Comparison of ENCODE assay signal across 8 cellular contexts in the genomic region with DNA sequence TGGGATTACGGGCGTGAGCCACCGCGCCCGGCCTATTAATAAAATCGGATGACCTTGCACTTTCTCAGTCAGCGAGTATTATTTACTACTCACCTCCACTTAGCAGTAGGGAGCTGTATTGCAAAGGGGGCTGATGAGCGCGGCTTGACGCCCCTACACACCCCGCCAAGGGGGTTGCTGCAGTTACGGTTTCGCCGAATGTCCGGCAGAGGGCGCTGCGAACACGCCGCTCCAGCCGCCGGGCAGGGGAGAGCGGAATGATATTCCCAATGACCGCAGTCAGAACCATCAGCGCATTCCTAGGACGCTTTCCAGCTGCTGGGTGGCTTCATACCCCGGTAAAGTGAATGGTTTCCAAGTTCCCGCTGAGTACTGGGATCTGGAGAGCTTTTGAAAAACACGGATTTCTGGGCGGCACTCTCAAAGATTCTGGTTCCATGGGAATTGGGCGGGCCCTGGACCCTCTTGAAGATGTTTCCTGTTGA. TPM values are rescaled to one million over a fixed set of nuclear protein-coding genes. Genes with fewer than 3 reads are reported as not detected.
DNase-seq lines count a peak whose midpoint lies in the region; ATAC-seq and TF ChIP-seq lines count a peak whose summit lies in the region.

No MANE protein-coding gene starts in this region.

- H3K27me3 ChIP-seq in Peyer's patch (no peaks in the 10 kb centered on the region), uterus (no peaks in the 10 kb centered on the region)

- no peak overlapping the region for H3K4me3 Mint-ChIP-seq in activated naive CD8-positive, alpha-beta T cell treated with anti-CD3 and anti-CD28 coated beads, Interleukin-2, amount 50 U/mL, for 24 hours
- no peak overlapping the region for H3K4me3 Mint-ChIP-seq in progenitor cell of endocrine pancreas (ENCODE audit: low read depth)

- peaks cover 2% of the 10 kb centered on the region for H3K36me3 Mint-ChIP-seq in activated naive CD8-positive, alpha-beta T cell treated with anti-CD3 and anti-CD28 coated beads, Interleukin-2, amount 50 U/mL, for 24 hours (ENCODE audit: low read depth)
- H3K36me3 Mint-ChIP-seq in progenitor cell of endocrine pancreas (ENCODE audit: insufficient read depth) = peaks cover 10% of the 10 kb centered on the region

- peaks cover 34% of the 10 kb centered on the region for H3K4me1 Mint-ChIP-seq in activated naive CD8-positive, alpha-beta T cell treated with anti-CD3 and anti-CD28 coated beads, Interleukin-2, amount 50 U/mL, for 24 hours
- H3K4me1 Mint-ChIP-seq in progenitor cell of endocrine pancreas (ENCODE audit: low read depth) = peaks cover 3% of the 10 kb centered on the region

- H3K4me3 ChIP-seq in Peyer's patch = peak overlapping the region in 2 of 4 donors; percentile 15 to 19
- no peak overlapping the region for H3K4me3 ChIP-seq in uterus

- H3K27me3 Mint-ChIP-seq in activated naive CD8-positive, alpha-beta T cell treated with anti-CD3 and anti-CD28 coated beads, Interleukin-2, amount 50 U/mL, for 24 hours = no peaks in the 10 kb centered on the region
- no peaks in the 10 kb centered on the region for H3K27me3 Mint-ChIP-seq in progenitor cell of endocrine pancreas

- no peaks in the 10 kb centered on the region for H3K9me3 Mint-ChIP-seq in activated naive CD8-positive, alpha-beta T cell treated with anti-CD3 and anti-CD28 coated beads, Interleukin-2, amount 50 U/mL, for 24 hours
- no peaks in the 10 kb centered on the region for H3K9me3 Mint-ChIP-seq in progenitor cell of endocrine pancreas (ENCODE audit: low read depth)

- H3K9me3 ChIP-seq in Peyer's patch = no peaks in the 10 kb centered on the region
- no peaks in the 10 kb centered on the region for H3K9me3 ChIP-seq in uterus

- peak; percentile 31 to 79 (median 76) for DNase-seq in Peyer's patch
- DNase-seq in activated naive CD8-positive, alpha-beta T cell treated with anti-CD3 and anti-CD28 coated beads, Interleukin-2, amount 50 U/mL, for 24 hours = peak; percentile 66
- peak; percentile 81 for DNase-seq in Right ventricle myocardium superior
- peak; percentile 65 for DNase-seq in progenitor cell of endocrine pancreas (ENCODE audit: low spot score, unreplicated experiment)
- DNase-seq in uterus = peak; percentile 66 to 69
- DNase-seq in KG1 (lab: John Stamatoyannopoulos, UW) = no peak

- peak; percentile 13 for ATAC-seq in activated naive CD8-positive, alpha-beta T cell treated with anti-CD3 and anti-CD28 coated beads, Interleukin-2, amount 50 U/mL, for 24 hours
- ATAC-seq in Right ventricle myocardium superior (ENCODE audit: poor library complexity) = peak; percentile 91
- no peak for ATAC-seq in HG03045 (IDR thresholded peaks at IDR 0.05; ENCODE audit: unreplicated experiment)

- H3K4me1 ChIP-seq in Peyer's patch (peaks cover 0 to 21% (median 6%) of the 10 kb centered on the region in 4 donors), uterus (no peaks in the 10 kb centered on the region)

- H3K36me3 ChIP-seq in Peyer's patch (no peaks in the 10 kb centered on the region), uterus (no peaks in the 10 kb centered on the region)

- intact Hi-C loops in Right ventricle myocardium superior (cut with DNase I) = loop anchor here (1.0 kb wide), 1 partner anchor 23 kb away; no protein-coding TSS in a partner anchor
- intact Hi-C loops in uterus (cut with DNase I; ENCODE audit: low total_unique reads) = no loop called here

- TF ChIP-seq CTCF in GM12801 (IDR thresholded peaks at IDR 0.05; ENCODE audit: extremely low read depth, insufficient read length) (peak; percentile 47), Peyer's patch (IDR thresholded peaks at IDR 0.05) (peak; percentile 75 to 91 (median 87)), progenitor cell of endocrine pancreas (IDR thresholded peaks at IDR 0.05; ENCODE audit: unreplicated experiment) (peak; percentile 98), uterus (IDR thresholded peaks at IDR 0.05) (peak; percentile 72 to 90 (median 82))

- H3K27ac ChIP-seq in Peyer's patch = no peak overlapping the region
- H3K27ac ChIP-seq in uterus = no peak overlapping the region

- no peak overlapping the region for H3K27ac Mint-ChIP-seq in activated naive CD8-positive, alpha-beta T cell treated with anti-CD3 and anti-CD28 coated beads, Interleukin-2, amount 50 U/mL, for 24 hours
- peak overlapping the region; percentile 26 for H3K27ac Mint-ChIP-seq in progenitor cell of endocrine pancreas

- TF ChIP-seq POLR2A in Peyer's patch (IDR thresholded peaks at IDR 0.05) (no peak), uterus (IDR thresholded peaks at IDR 0.05) (no peak)

RNA-seq across cellular contexts. Expression of gene TPT1, which starts 30.0 kb away (rescaled TPM):
- total RNA-seq in Peyer's patch (1,000 to 10,000 TPM; 1,719 to 2,278 (median 1,854) TPM), Right ventricle myocardium superior (4,220 TPM), progenitor cell of endocrine pancreas (3,243 and 3,333 TPM in 2 replicates), uterus (1,000 to 10,000 TPM; 4,739 to 6,904 (median 5,667) TPM)

RNA-seq across cellular contexts. Expression of gene SLC25A30, which starts 47.2 kb away (rescaled TPM):
- total RNA-seq in Peyer's patch (10 to 100 TPM in 1 of 4 donors, 1 to 10 TPM in 3; 5.5 to 16.5 (median 8.8) TPM), Right ventricle myocardium superior (142 TPM), progenitor cell of endocrine pancreas (5.7 and 6.8 TPM in 2 replicates), uterus (10 to 100 TPM in 3 of 4 donors, 1 to 10 TPM in 1; 8.2 to 30.5 (median 22.2) TPM)

Comparison
In these comparisons a context has a peak if more than half of its experiments do, and no peak if none do; other contexts are left out.
1. CTCF ChIP-seq: peak in every context shown above with its lines; median percentile 98 in progenitor cell of endocrine pancreas; 87 in Peyer's patch; 82 in uterus; 47 in GM12801.